31 cellular contexts compared by ENCODE assay signal in the genomic region with DNA sequence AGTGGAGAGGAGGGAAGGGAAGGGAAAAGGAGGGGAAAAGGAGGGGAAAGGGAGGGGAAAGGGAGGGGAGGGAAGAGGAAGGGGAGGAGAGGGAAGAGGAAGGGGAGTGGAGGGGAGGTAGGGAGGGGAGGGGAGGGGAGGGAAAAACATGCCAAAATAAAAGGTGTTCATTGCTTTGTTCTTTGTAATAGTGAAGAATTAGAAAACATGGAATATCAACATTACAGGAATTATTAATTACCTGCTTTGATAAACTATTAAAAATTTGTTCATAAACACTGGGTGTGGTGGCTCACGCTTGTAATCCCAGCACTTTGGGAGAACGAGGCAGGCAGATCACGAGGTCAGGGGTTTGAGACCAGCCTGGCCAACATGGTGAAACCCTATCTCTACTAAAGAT.
DNase-seq lines count a peak whose midpoint lies in the region; ATAC-seq, FAIRE-seq and TF ChIP-seq lines count a peak whose summit lies in the region.
"Had no signal": no experiment of that assay in that cellular context is flagged by ENCODE, and none has a peak within 500 bp of the region (broad histone marks: within the 10 kb centered on the region; RNA-seq: fewer than 3 reads in every experiment).

No MANE protein-coding gene starts in this region.

- H3K9ac ChIP-seq in HepG2 (ENCODE audit: insufficient read depth, low read depth, low read length): no peak overlapping the region
- no peak overlapping the region for H3K9ac ChIP-seq in K562 (ENCODE audit: insufficient read depth in 1 of 2, low read depth in 2 of 2, low read length in 2 of 2)
- H3K9ac ChIP-seq: BLaER1; BLaER1 treated with 17β-estradiol and CSF1 and Interleukin-3, amounts not matched to agents 10 nM and 100 nM had no signal

- BruUV-seq in HepG2 (replicated peaks; lab: Mats Ljungman, UMichigan): no TSS peak
- no TSS peak for BruUV-seq in K562 (replicated peaks; lab: Mats Ljungman, UMichigan)

- H3K27me3 ChIP-seq in HepG2 (ENCODE audit: control insufficient read depth in 1 of 2, insufficient read depth in 2 of 2, low read length in 2 of 2) (no peaks in the 10 kb centered on the region), right lobe of liver (no peaks in the 10 kb centered on the region), K562 (ENCODE audit: control insufficient read depth in 2 of 2, insufficient read depth in 2 of 2, low read length in 2 of 2) (no peaks in the 10 kb centered on the region)
- H3K27me3 ChIP-seq: BE2C; BLaER1; BLaER1 treated with 17β-estradiol and CSF1 and Interleukin-3, amounts not matched to agents 10 nM and 100 nM had no signal

- H3K4me3 ChIP-seq in HepG2 (replicated peaks in 1 of 3; ENCODE audit: insufficient read depth in 1 of 3, low read depth in 2 of 3, low read length in 3 of 3) (no peak overlapping the region), right lobe of liver (no peak overlapping the region), K562 (no peak overlapping the region)
- H3K4me3 ChIP-seq: A549; BLaER1; BLaER1 treated with 17β-estradiol and CSF1 and Interleukin-3, amounts not matched to agents 10 nM and 100 nM had no signal

- FAIRE-seq in HepG2 (lab: Jason Lieb, UNC): no peak
- FAIRE-seq in K562 (lab: Jason Lieb, UNC): no peak
- FAIRE-seq: A204.1, A549, D721Med had no signal

- 39% methylated on average over 3 of the region's 3 CpGs for WGBS in HepG2 (ENCODE audit: low lambda C conversion rate)
- whole genome bisulfite sequencing in right lobe of liver (ENCODE audit: insufficient coverage, low coverage, low lambda C conversion rate, missing lambda C conversion rate): 63% methylated on average over 3 of the region's 3 CpGs
- WGBS in K562 (ENCODE audit: insufficient coverage, low coverage, missing lambda C conversion rate): 0% methylated on average over 3 of the region's 3 CpGs

- POLR2A ChIA-PET in HepG2 (lab: Yijun Ruan, JAX) (no interaction called here), K562 (lab: Yijun Ruan, JAX) (no interaction called here)

- no peak overlapping the region for H3K27ac ChIP-seq in HepG2 (ENCODE audit: extremely low read length, insufficient read depth, low read length)
- H3K27ac ChIP-seq in right lobe of liver: no peak overlapping the region
- H3K27ac ChIP-seq in K562 (ENCODE audit: extremely low read depth, low read depth, low read length): no peak overlapping the region
- H3K27ac ChIP-seq: 22Rv1; A549; BLaER1; BLaER1 treated with 17β-estradiol and CSF1 and Interleukin-3, amounts not matched to agents 10 nM and 100 nM; C4-2B had no signal

- no peak for TF ChIP-seq EP300 in HepG2 (IDR thresholded peaks at IDR 0.05; ENCODE audit: low read depth in 2 of 2, low read length in 2 of 2)
- TF ChIP-seq EP300 in HepG2 (CRISPR knock-in tag; IDR thresholded peaks at IDR 0.05; ENCODE audit: borderline replicate concordance): no peak
- TF ChIP-seq EP300 in K562 (IDR thresholded peaks at IDR 0.05; ENCODE audit: low read length): no peak

- CTCF ChIA-PET in HepG2 (lab: Yijun Ruan, JAX; ENCODE audit: low intra/inter-chr PET ratio, low total read pairs): no interaction called here
- CTCF ChIA-PET in K562 (lab: Yijun Ruan, JAX; ENCODE audit: low intra/inter-chr PET ratio): no interaction called here

- H3K9me3 ChIP-seq in HepG2 (ENCODE audit: low read length): no peaks in the 10 kb centered on the region
- H3K9me3 ChIP-seq in right lobe of liver: no peaks in the 10 kb centered on the region
- H3K9me3 ChIP-seq in K562 (replicated peaks; ENCODE audit: control insufficient read depth, insufficient read depth, low read depth, low read length): no peaks in the 10 kb centered on the region
- H3K9me3 ChIP-seq: A549; BE2C; BLaER1; BLaER1 treated with 17β-estradiol and CSF1 and Interleukin-3, amounts not matched to agents 10 nM and 100 nM; Caco-2 had no signal

- no peak for DNase-seq in HepG2 (ENCODE audit: low spot score)
- no peak for DNase-seq in right lobe of liver
- no peak for DNase-seq in K562 (ENCODE audit: extremely low read depth in 1 of 4, low spot score in 3 of 4)
- DNase-seq in GM10266 (ENCODE audit: extremely low spot score): no peak
- DNase-seq: 8988T; ACHN; AML-193; BE2C; C1 segment of cervical spinal cord; Caco-2; Calu3; CD4-positive, alpha-beta memory T cell; CD4-positive, alpha-beta T cell; CD4-positive, CD25-positive, alpha-beta regulatory T cell; CD8-positive, alpha-beta memory T cell; CD8-positive, alpha-beta T cell; COR-L47; DMS 273 treated with DMSO at 0.1 percent for 48 hours; DMS153; DMS53; DMS79; DMS79 treated with DMSO at 0.1 percent for 48 hours; DND-41; EL had no signal

- H2AFZ ChIP-seq in HepG2 (ENCODE audit: low read length) (no peak overlapping the region), K562 (ENCODE audit: low read depth, low read length) (no peak overlapping the region)

- ATAC-seq in HepG2: no peak
- ATAC-seq in right lobe of liver: no peak
- ATAC-seq in K562: no peak
- ATAC-seq: A549; CD8-positive, alpha-beta T cell had no signal

- in situ Hi-C loops in HepG2 (cut with HindIII; ENCODE audit: extremely low pct_ligation_motif_present, low pct_unique_long_range_greater_than_20kb): no loop called here
- in situ Hi-C loops in K562 (cut with MboI): no loop called here

- TF ChIP-seq RAD21 in HepG2 (CRISPR knock-in tag; IDR thresholded peaks at IDR 0.05) (no peak), K562 (CRISPR knock-in tag; conservative IDR thresholded peaks at IDR 0.05 in 1 of 2, IDR thresholded peaks at IDR 0.05 in 1 of 2) (no peak)

- H3K4me1 ChIP-seq in HepG2 (ENCODE audit: insufficient read depth, low read length) (0 out of 2 replicates have a peak, but pooled peaks cover 4% of the 10 kb centered on the region), right lobe of liver (no peaks in the 10 kb centered on the region), K562 (replicated peaks in 1 of 2; ENCODE audit: control insufficient read depth in 2 of 2, insufficient read depth in 2 of 2, low read length in 2 of 2) (no peaks in the 10 kb centered on the region)
- H3K4me1 ChIP-seq: A549; BE2C; BLaER1; BLaER1 treated with 17β-estradiol and CSF1 and Interleukin-3, amounts not matched to agents 10 nM and 100 nM; Caco-2 had no signal

- H3K9me1 ChIP-seq in K562 (ENCODE audit: control insufficient read depth, insufficient read depth, low read length): no peaks in the 10 kb centered on the region

- intact Hi-C loops in HepG2 (cut with micrococcal nuclease; ENCODE audit: unreplicated experiment) (no loop called here), right lobe of liver (cut with DNase I) (no loop called here), K562 (cut with micrococcal nuclease) (no loop called here)

- H4K20me1 ChIP-seq in HepG2 (ENCODE audit: insufficient read depth, low read length) (no peaks in the 10 kb centered on the region), K562 (replicated peaks; ENCODE audit: control insufficient read depth, insufficient read depth, low read length) (no peaks in the 10 kb centered on the region; the same call in 1 of the 2 replicates)
- H4K20me1 ChIP-seq: BLaER1; BLaER1 treated with 17β-estradiol and CSF1 and Interleukin-3, amounts not matched to agents 10 nM and 100 nM had no signal

- TF ChIP-seq CTCF in HepG2 (CRISPR knock-in tag; IDR thresholded peaks at IDR 0.05) (no peak), right lobe of liver (IDR thresholded peaks at IDR 0.05) (no peak), K562 (IDR thresholded peaks at IDR 0.05 in 2 of 3, conservative IDR thresholded peaks at IDR 0.05 in 1 of 3; ENCODE audit: insufficient read depth in 2 of 3, low read depth in 1 of 3, low read length in 3 of 3) (no peak), GM10266 (IDR thresholded peaks at IDR 0.05; ENCODE audit: control insufficient read depth, insufficient read depth, low read depth, missing control alignments) (no peak)

- no peak for TF ChIP-seq POLR2A in HepG2 (IDR thresholded peaks at IDR 0.05; ENCODE audit: insufficient read depth in 1 of 2, low read depth in 2 of 2, low read length in 2 of 2)
- no peak for TF ChIP-seq POLR2A in right lobe of liver (IDR thresholded peaks at IDR 0.05)
- no peak for TF ChIP-seq POLR2A in K562 (conservative IDR thresholded peaks at IDR 0.05)

- H3K4me2 ChIP-seq in HepG2 (ENCODE audit: low read depth, low read length) (no peak overlapping the region), K562 (ENCODE audit: insufficient read depth, low read length) (no peak overlapping the region)
- H3K4me2 ChIP-seq: A549; BLaER1; BLaER1 treated with 17β-estradiol and CSF1 and Interleukin-3, amounts not matched to agents 10 nM and 100 nM had no signal

- H3K36me3 ChIP-seq in HepG2 (replicated peaks in 1 of 2; ENCODE audit: control insufficient read depth in 1 of 2, insufficient read depth in 2 of 2, low read length in 2 of 2) (no peaks in the 10 kb centered on the region), right lobe of liver (no peaks in the 10 kb centered on the region), K562 (ENCODE audit: control insufficient read depth, insufficient read depth, low read length) (no peaks in the 10 kb centered on the region)
- H3K36me3 ChIP-seq: BE2C; BLaER1; BLaER1 treated with 17β-estradiol and CSF1 and Interleukin-3, amounts not matched to agents 10 nM and 100 nM had no signal

- H3K79me2 ChIP-seq in HepG2 (ENCODE audit: insufficient read depth, low read length): no peaks in the 10 kb centered on the region
- H3K79me2 ChIP-seq in K562 (ENCODE audit: control insufficient read depth, insufficient read depth, low read length): no peaks in the 10 kb centered on the region

TF ChIP-seq in HepG2, 621 proteins besides CTCF, POLR2A, EP300 and RAD21:
- no peak for TF ChIP-seq ZNF850 (CRISPR knock-in tag; conservative IDR thresholded peaks at IDR 0.05)
- TF ChIP-seq PCBP2 (optimal IDR thresholded peaks at IDR 0.05; ENCODE audit: low read depth, low read length, poor library complexity, severe bottlenecking): peak; percentile 55
- peak; percentile 84 for TF ChIP-seq HNRNPK (IDR thresholded peaks at IDR 0.05; ENCODE audit: low read depth, low read length, poor library complexity, severe bottlenecking)

TF ChIP-seq in K562, 482 proteins besides CTCF, POLR2A, EP300 and RAD21:
- TF ChIP-seq PCBP2 (IDR thresholded peaks at IDR 0.05; ENCODE audit: low read depth, low read length, poor library complexity, severe bottlenecking): peak; percentile 21
- no peak for TF ChIP-seq RNF2 (IDR thresholded peaks at IDR 0.05)
- peak; percentile 80 for TF ChIP-seq HNRNPK (IDR thresholded peaks at IDR 0.05; ENCODE audit: low read depth, low read length, poor library complexity, severe bottlenecking)

Comparison
In these comparisons a context has a peak if more than half of its experiments do, and no peak if none do; other contexts are left out.
1. Of the 241 proteins assayed by ChIP-seq in both HepG2 and K562: peak only in HepG2: none; only in K562: none; in both: HNRNPK and PCBP2; in neither: 239.